In genomic region chr1:61853545-61853944, GRCh38 we compare ENCODE assay signal across 8 cellular contexts.
DNase-seq lines count a peak whose midpoint lies in the region; ATAC-seq, FAIRE-seq and TF ChIP-seq lines count a peak whose summit lies in the region.

No MANE protein-coding gene starts in this region.

- H3K9me2 ChIP-seq in GM23248 (ENCODE audit: insufficient read depth): no peaks in the 10 kb centered on the region

- WGBS in GM23248 (ENCODE audit: low coverage in 1 of 2, low lambda C conversion rate in 2 of 2, missing lambda C conversion rate in 2 of 2), 2 experiments: 11 to 13% methylated on average over 3 of the region's 3 CpGs

- FAIRE-seq in urothelium cell line (lab: Jason Lieb, UNC): no peak

- H3K79me2 ChIP-seq in GM23248 (ENCODE audit: insufficient read depth) (no peaks in the 10 kb centered on the region), osteoblast (ENCODE audit: insufficient read depth, low read length) (no peaks in the 10 kb centered on the region)

- no peaks in the 10 kb centered on the region for H3F3A ChIP-seq in GM23248 (ENCODE audit: insufficient read depth)

- in situ Hi-C loops in GM23248 (cut with MboI): loop anchor here (10.0 to 25.0 kb wide), 3 partner anchors 519 to 1016 kb away; no protein-coding TSS in a partner anchor

- ATAC-seq in HG02938 (IDR thresholded peaks at IDR 0.05; ENCODE audit: unreplicated experiment): no peak
- ATAC-seq in activated naive CD8-positive, alpha-beta T cell treated with anti-CD3 and anti-CD28 coated beads, Interleukin-2, amount 50 U/mL, for 24 hours: no peak

- no peaks in the 10 kb centered on the region for H3K4me1 ChIP-seq in GM23248 (ENCODE audit: insufficient read depth)
- H3K4me1 ChIP-seq in osteoblast (ENCODE audit: insufficient read depth, low read length): no peaks in the 10 kb centered on the region

- H3K27ac Mint-ChIP-seq in activated naive CD8-positive, alpha-beta T cell treated with anti-CD3 and anti-CD28 coated beads, Interleukin-2, amount 50 U/mL, for 24 hours: no peak overlapping the region

- no peak overlapping the region for H3K4me3 Mint-ChIP-seq in activated naive CD8-positive, alpha-beta T cell treated with anti-CD3 and anti-CD28 coated beads, Interleukin-2, amount 50 U/mL, for 24 hours

- no peaks in the 10 kb centered on the region for H3K36me3 ChIP-seq in GM23248 (ENCODE audit: low read depth)
- no peaks in the 10 kb centered on the region for H3K36me3 ChIP-seq in osteoblast (ENCODE audit: insufficient read depth, low read length)

- no peaks in the 10 kb centered on the region for H3K4me1 Mint-ChIP-seq in activated naive CD8-positive, alpha-beta T cell treated with anti-CD3 and anti-CD28 coated beads, Interleukin-2, amount 50 U/mL, for 24 hours

- H3K27me3 ChIP-seq in GM23248 (replicated peaks; ENCODE audit: insufficient read depth) (no peaks in the 10 kb centered on the region), osteoblast (ENCODE audit: insufficient read depth, low read length) (no peaks in the 10 kb centered on the region)

- H3K9me3 Mint-ChIP-seq in activated naive CD8-positive, alpha-beta T cell treated with anti-CD3 and anti-CD28 coated beads, Interleukin-2, amount 50 U/mL, for 24 hours: no peaks in the 10 kb centered on the region

- no peaks in the 10 kb centered on the region for H3K27me3 Mint-ChIP-seq in activated naive CD8-positive, alpha-beta T cell treated with anti-CD3 and anti-CD28 coated beads, Interleukin-2, amount 50 U/mL, for 24 hours

- no peaks in the 10 kb centered on the region for H4K20me1 ChIP-seq in GM23248 (ENCODE audit: insufficient read depth)
- no peaks in the 10 kb centered on the region for H4K20me1 ChIP-seq in osteoblast (ENCODE audit: insufficient read depth, low read length)

- H3K36me3 Mint-ChIP-seq in activated naive CD8-positive, alpha-beta T cell treated with anti-CD3 and anti-CD28 coated beads, Interleukin-2, amount 50 U/mL, for 24 hours (ENCODE audit: low read depth): no peaks in the 10 kb centered on the region

- H3K27ac ChIP-seq in GM23248: no peak overlapping the region
- no peak overlapping the region for H3K27ac ChIP-seq in osteoblast (ENCODE audit: low read depth, low read length)

- H3K9me3 ChIP-seq in GM23248 (ENCODE audit: low read depth) (no peaks in the 10 kb centered on the region), osteoblast (ENCODE audit: low read depth, low read length) (no peaks in the 10 kb centered on the region)

- DNase-seq in GM23248 (peak; percentile 50), NCI-H2171 (lab: John Stamatoyannopoulos, UW) (peak; percentile 13), dermis blood vessel endothelial cell (peak; percentile 52), osteoblast (ENCODE audit: insufficient read length, low spot score, missing footprints) (no peak), NCI-H1930 (lab: John Stamatoyannopoulos, UW) (no peak), urothelium cell line (ENCODE audit: low spot score) (no peak)
- no peak for DNase-seq in activated naive CD8-positive, alpha-beta T cell treated with anti-CD3 and anti-CD28 coated beads, Interleukin-2, amount 50 U/mL, for 24 hours

- TF ChIP-seq CTCF in osteoblast (IDR thresholded peaks at IDR 0.05; ENCODE audit: extremely low read depth, low read depth, low read length): peak; percentile 39

- H3K4me3 ChIP-seq in GM23248 (no peak overlapping the region), osteoblast (ENCODE audit: insufficient read depth, low read length) (no peak overlapping the region)

- H2AFZ ChIP-seq in GM23248 (no peak overlapping the region), osteoblast (ENCODE audit: low read length) (no peak overlapping the region)

- H3K4me2 ChIP-seq in GM23248 (ENCODE audit: unreplicated experiment) (no peak overlapping the region), osteoblast (ENCODE audit: insufficient read depth, low read length) (no peak overlapping the region)

- no peak overlapping the region for H3K9ac ChIP-seq in GM23248

Comparison
In these comparisons a context has a peak if more than half of its experiments do, and no peak if none do; other contexts are left out.
1. DNase-seq: peak in GM23248 (single experiment), NCI-H2171 (single experiment) and dermis blood vessel endothelial cell (single experiment); none in osteoblast (single experiment), NCI-H1930 (0 of 2), urothelium cell line (single experiment) and activated naive CD8-positive, alpha-beta T cell treated with anti-CD3 and anti-CD28 coated beads, Interleukin-2, amount 50 U/mL, for 24 hours (single experiment).